ENCODE assay signal across 14 cellular contexts in the genomic region with DNA sequence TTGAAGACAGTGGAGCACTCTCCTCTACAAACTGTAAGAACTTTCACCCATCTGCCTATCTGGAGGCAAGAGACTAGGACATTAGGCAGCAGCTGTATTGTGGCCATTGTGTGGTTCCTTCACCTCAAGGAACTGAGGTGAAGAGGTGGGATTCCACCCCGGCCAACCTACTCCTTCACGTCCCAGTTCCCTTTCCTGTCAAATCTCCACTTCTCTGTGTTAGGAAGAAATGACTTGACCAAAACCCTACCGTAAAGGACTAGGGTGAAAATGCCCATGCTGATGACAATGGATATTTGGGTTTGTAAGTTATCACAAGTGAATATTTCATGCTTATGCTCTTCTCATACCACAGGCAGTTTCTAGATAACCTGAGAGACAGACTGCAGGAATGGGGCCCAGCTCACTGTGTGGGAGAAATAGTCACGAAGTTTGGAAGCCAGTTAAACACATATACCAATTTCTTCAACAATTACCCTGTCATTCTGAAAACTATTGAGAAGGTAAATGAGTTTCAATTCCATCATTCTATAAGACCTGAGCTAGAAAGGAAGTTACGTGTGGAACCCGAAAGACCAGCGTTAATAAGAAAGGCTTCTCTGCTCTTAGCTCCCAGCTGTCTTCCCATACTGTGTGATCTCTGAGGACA.
DNase-seq lines count a peak whose midpoint lies in the region; ATAC-seq, FAIRE-seq and TF ChIP-seq lines count a peak whose summit lies in the region.
"Had no signal": no experiment of that assay in that cellular context is flagged by ENCODE, and none has a peak within 500 bp of the region (broad histone marks: within the 10 kb centered on the region; RNA-seq: fewer than 3 reads in every experiment).

No MANE protein-coding gene starts in this region.

- peak; percentile 79 to 87 for TF ChIP-seq EP300 in GM12878 (IDR thresholded peaks at IDR 0.05; ENCODE audit: borderline replicate concordance in 1 of 2, control insufficient read depth in 1 of 2, low read depth in 2 of 2, low read length in 2 of 2)

- peak overlapping the region; percentile 36; the same call in 1 of the 2 replicates for H3K4me3 ChIP-seq in GM12878
- H3K4me3 ChIP-seq: A549, thoracic aorta had no signal

- H3K4me3 Mint-ChIP-seq in immature natural killer cell, result no peak overlapping the region

- peaks cover 22% of the 10 kb centered on the region for H3K4me1 ChIP-seq in GM12878 (ENCODE audit: control insufficient read depth, insufficient read depth, low read length)
- no peaks in the 10 kb centered on the region for H3K4me1 ChIP-seq in foreskin keratinocyte
- H3K4me1 ChIP-seq: A549 had no signal

- H3K79me2 ChIP-seq in GM12878 (ENCODE audit: control insufficient read depth, insufficient read depth, low read length), result no peaks in the 10 kb centered on the region

- no peaks in the 10 kb centered on the region for H3K36me3 ChIP-seq in GM12878 (ENCODE audit: control insufficient read depth in 2 of 2, insufficient read depth in 2 of 2, low read length in 1 of 2)
- H3K36me3 ChIP-seq: thoracic aorta had no signal

- peak; percentile 14 to 36 for DNase-seq in activated CD4-positive, alpha-beta T cell treated with anti-CD3 and anti-CD28 coated beads, Interleukin-2, amount 50 U/mL, for 48 hours
- no peak for DNase-seq in activated CD4-positive, alpha-beta T cell treated with anti-CD3 and anti-CD28 coated beads for 4 hours
- peak; percentile 74 for DNase-seq in GM12878 (ENCODE audit: low read depth, low spot score)
- no peak for DNase-seq in foreskin keratinocyte
- DNase-seq in GM03348 (ENCODE audit: low spot score), result no peak
- DNase-seq in immature natural killer cell, result no peak
- DNase-seq: DND-41; left ventricle myocardium superior; nucleus accumbens; stimulated activated CD4-positive, alpha-beta T cell treated with anti-CD3 and anti-CD28 coated beads, Interleukin-4, amount 100 ng/mL, for 4 hours had no signal

- peak overlapping the region; percentile 59 for H3K9ac ChIP-seq in GM12878 (ENCODE audit: control insufficient read depth, insufficient read depth, low read length)

- intact Hi-C loops in GM12878 (cut with micrococcal nuclease; ENCODE audit: unreplicated experiment), result loop anchor here (1.0 to 2.0 kb wide), 4 partner anchors 12 to 104 kb away; no protein-coding TSS in a partner anchor

- CTCF ChIA-PET in GM12878 (lab: Yijun Ruan, JAX), result interaction anchor here (0.6 to 2.3 kb wide), 15 partner anchors 9 to 482 kb away, joined by 3 to 11 read pairs (median 3); no protein-coding TSS in a partner anchor

- H3K9me3 ChIP-seq in GM12878 (replicated peaks; ENCODE audit: control insufficient read depth, insufficient read depth, low read length), result no peaks in the 10 kb centered on the region
- H3K9me3 ChIP-seq: A549, thoracic aorta had no signal

- peak overlapping the region; percentile 83 for H2AFZ ChIP-seq in GM12878 (ENCODE audit: control insufficient read depth, low read depth, low read length)

- TF ChIP-seq CTCF in GM12878 (IDR thresholded peaks at IDR 0.05 in 2 of 3, conservative IDR thresholded peaks at IDR 0.05 in 1 of 3; ENCODE audit: control insufficient read depth in 2 of 3, extremely low read depth in 1 of 3, insufficient read depth in 1 of 3, low read depth in 3 of 3, low read length in 3 of 3), result no peak
- no peak for TF ChIP-seq CTCF in foreskin keratinocyte (conservative IDR thresholded peaks at IDR 0.05)

- H3K27me3 ChIP-seq in GM12878 (replicated peaks in 1 of 2; ENCODE audit: control insufficient read depth in 2 of 2, insufficient read depth in 2 of 2, low read length in 1 of 2), result no peaks in the 10 kb centered on the region
- no peaks in the 10 kb centered on the region for H3K27me3 ChIP-seq in foreskin keratinocyte

- no peaks in the 10 kb centered on the region for H3K36me3 Mint-ChIP-seq in immature natural killer cell

- POLR2A ChIA-PET in GM12878 (lab: Charles Lee), result interaction anchor here (1.0 to 2.1 kb wide), 8 partner anchors 9 to 107 kb away, joined by 3 to 8 read pairs (median 4); no protein-coding TSS in a partner anchor

- H3K27me3 Mint-ChIP-seq in immature natural killer cell (ENCODE audit: low read depth in 3 of 3), result no peaks in the 10 kb centered on the region

- H3K4me2 ChIP-seq in GM12878 (ENCODE audit: control insufficient read depth, insufficient read depth), result peak overlapping the region; percentile 79
- H3K4me2 ChIP-seq: A549 had no signal

- FAIRE-seq in GM12878 (lab: Jason Lieb, UNC), result peak; percentile 89
- FAIRE-seq: A549 had no signal

- H3K27ac ChIP-seq in GM12878 (ENCODE audit: control insufficient read depth, insufficient read depth), result peak overlapping the region; percentile 95
- no peak overlapping the region for H3K27ac ChIP-seq in foreskin keratinocyte
- H3K27ac ChIP-seq: A549, thoracic aorta had no signal

- no peaks in the 10 kb centered on the region for H4K20me1 ChIP-seq in GM12878 (ENCODE audit: control insufficient read depth, insufficient read depth)

- in situ Hi-C loops in GM12878 (cut with MboI), result no loop called here

- peak; percentile 81 for ATAC-seq in GM21360 (IDR thresholded peaks at IDR 0.05; ENCODE audit: unreplicated experiment)
- ATAC-seq in HG02981 (IDR thresholded peaks at IDR 0.05; ENCODE audit: unreplicated experiment), result peak; percentile 60
- peak; percentile 91 for ATAC-seq in GM12878
- no peak for ATAC-seq in foreskin keratinocyte
- ATAC-seq: A549, left ventricle myocardium superior had no signal

- H3K9me3 Mint-ChIP-seq in immature natural killer cell, result no peaks in the 10 kb centered on the region

- no peak for TF ChIP-seq POLR2A in GM12878 (IDR thresholded peaks at IDR 0.05; ENCODE audit: low read depth, low read length)

- SMC1A ChIA-PET in GM12878 (lab: Charles Lee; ENCODE audit: uncharacterized antibody, unreplicated experiment), result interaction anchor here (0.7 to 6.0 kb wide), 17 partner anchors 9 to 421 kb away, joined by 3 to 68 read pairs (median 5); partner anchors contain the start of gene REPS1

- RAD21 ChIA-PET in GM12878 (lab: Charles Lee; ENCODE audit: unreplicated experiment), result interaction anchor here (0.8 to 3.0 kb wide), 14 partner anchors 8 to 104 kb away, joined by 3 to 27 read pairs (median 4); no protein-coding TSS in a partner anchor

- no peaks in the 10 kb centered on the region for H3K4me1 Mint-ChIP-seq in immature natural killer cell

- no TSS peak for BruUV-seq in GM12878 (replicated peaks; lab: Mats Ljungman, UMichigan)

- no peak overlapping the region for H3K27ac Mint-ChIP-seq in immature natural killer cell

- WGBS in GM12878 (ENCODE audit: insufficient coverage, insufficient replicate concordance, low lambda C conversion rate, missing lambda C conversion rate), result 0% methylated on average over 7 of the region's 7 CpGs

- no peak for TF ChIP-seq RAD21 in GM12878 (IDR thresholded peaks at IDR 0.05; ENCODE audit: insufficient read depth, low read depth, low read length)

TF ChIP-seq in GM12878, 131 proteins besides CTCF, POLR2A, EP300 and RAD21 (continues in another document):
- TF ChIP-seq, protein P1, sequence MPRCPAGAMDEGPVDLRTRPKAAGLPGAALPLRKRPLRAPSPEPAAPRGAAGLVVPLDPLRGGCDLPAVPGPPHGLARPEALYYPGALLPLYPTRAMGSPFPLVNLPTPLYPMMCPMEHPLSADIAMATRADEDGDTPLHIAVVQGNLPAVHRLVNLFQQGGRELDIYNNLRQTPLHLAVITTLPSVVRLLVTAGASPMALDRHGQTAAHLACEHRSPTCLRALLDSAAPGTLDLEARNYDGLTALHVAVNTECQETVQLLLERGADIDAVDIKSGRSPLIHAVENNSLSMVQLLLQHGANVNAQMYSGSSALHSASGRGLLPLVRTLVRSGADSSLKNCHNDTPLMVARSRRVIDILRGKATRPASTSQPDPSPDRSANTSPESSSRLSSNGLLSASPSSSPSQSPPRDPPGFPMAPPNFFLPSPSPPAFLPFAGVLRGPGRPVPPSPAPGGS (IDR thresholded peaks at IDR 0.05; ENCODE audit: borderline replicate concordance, insufficient read depth, low read depth, low read length, poor library complexity, severe bottlenecking), result peak; percentile 15
- TF ChIP-seq SKIL (IDR thresholded peaks at IDR 0.05; ENCODE audit: low read depth, poor library complexity, severe bottlenecking) (peak; percentile 84), IKZF1 (conservative IDR thresholded peaks at IDR 0.05) (peak; percentile 87), RELA (IDR thresholded peaks at IDR 0.05; ENCODE audit: borderline replicate concordance, partially characterized antibody) (peak; percentile 15), IRF4 (IDR thresholded peaks at IDR 0.05; ENCODE audit: low read depth, low read length) (peak; percentile 90), MTA3 (IDR thresholded peaks at IDR 0.05; ENCODE audit: borderline replicate concordance, low read length) (peak; percentile 67; the same call in 1 of the 2 replicates)

Comparison
In these comparisons a context has a peak if more than half of its experiments do, and no peak if none do; other contexts are left out.
1. DNase-seq: peak in activated CD4-positive, alpha-beta T cell treated with anti-CD3 and anti-CD28 coated beads, Interleukin-2, amount 50 U/mL, for 48 hours (2 of 2) and GM12878 (single experiment); none in activated CD4-positive, alpha-beta T cell treated with anti-CD3 and anti-CD28 coated beads for 4 hours (0 of 2), foreskin keratinocyte (0 of 2), GM03348 (single experiment) and immature natural killer cell (0 of 3).